Comparison of ENCODE assay signal across 8 cellular contexts in genomic region chr1:205631727-205632373, GRCh38. TPM values are rescaled to one million over a fixed set of nuclear protein-coding genes. Genes with fewer than 3 reads are reported as not detected.
A peak's percentile ranks its signal among the peaks of the same experiment; 100 is the strongest.
DNase-seq lines count a peak whose midpoint lies in the region; ATAC-seq lines count a peak whose summit lies in the region.

Gene ELK4, minus strand, starts transcription at chr1:205632011. Its CDS starts 8,129 bp downstream, at chr1:205623882.

- no peaks in the 10 kb centered on the region for H3K27me3 ChIP-seq in effector memory CD4-positive, alpha-beta T cell (replicated peaks; ENCODE audit: control insufficient read depth, insufficient read depth, low read length, poor library complexity, severe bottlenecking)

- no peaks in the 10 kb centered on the region for H3K36me3 ChIP-seq in effector memory CD4-positive, alpha-beta T cell (ENCODE audit: control insufficient read depth, insufficient read depth, low read length)

- peak; percentile 99 for DNase-seq in COLO668 (lab: John Stamatoyannopoulos, UW; ENCODE audit: unreplicated experiment)
- DNase-seq in HT-29 (ENCODE audit: low spot score): peak; percentile 98
- peak; percentile 99 for DNase-seq in NK-92 treated with Interleukin-12 subunit alpha and Interleukin-12 subunit beta, amount 100 ng/mL, for 24 hours (lab: John Stamatoyannopoulos, UW)
- DNase-seq in effector memory CD4-positive, alpha-beta T cell: peak; percentile 98 to 99 (median 99)
- DNase-seq in memory B cell (ENCODE audit: low spot score in 2 of 2): peak; percentile 99
- DNase-seq in stimulated activated CD8-positive, alpha-beta memory T cell treated with anti-CD3 and anti-CD28 coated beads, Interleukin-12 subunit alpha, Interleukin-12 subunit beta, amount 100 ng/mL, for 24 hours (ENCODE audit: extremely low read depth): peak; percentile 100

- no peaks in the 10 kb centered on the region for H3K9me3 Mint-ChIP-seq in memory B cell

- H3K27ac ChIP-seq in effector memory CD4-positive, alpha-beta T cell (ENCODE audit: insufficient read depth, low read length, poor library complexity, severe bottlenecking): peak within 1 kb of the TSS; percentile 89

- peak within 1 kb of the TSS; percentile 94 for H3K4me3 Mint-ChIP-seq in memory B cell

- peak within 1 kb of the TSS; percentile 87 for H3K4me3 ChIP-seq in effector memory CD4-positive, alpha-beta T cell (ENCODE audit: insufficient read depth, low read depth, low read length, poor library complexity, severe bottlenecking)

- peaks cover 10% of the 10 kb centered on the region for H3K4me1 Mint-ChIP-seq in memory B cell

- no peaks in the 10 kb centered on the region for H3K9me3 ChIP-seq in effector memory CD4-positive, alpha-beta T cell (ENCODE audit: control insufficient read depth, low read length)

- ATAC-seq in GM19468 (IDR thresholded peaks at IDR 0.05; ENCODE audit: extremely low read depth, unreplicated experiment) (peak; percentile 29), memory B cell (ENCODE audit: low read depth) (peak; percentile 83)

- POLR2A ChIA-PET in activated CD8-positive, alpha-beta memory T cell treated with anti-CD3 and anti-CD28 coated beads for 36 hours (lab: Charles Lee): interaction anchor here (0.6 to 3.9 kb wide), 8 partner anchors 31 to 1081 kb away, joined by 3 to 59 read pairs (median 3); partner anchors contain the start of genes NUCKS1 and SLC45A3

- peaks cover 2% of the 10 kb centered on the region for H3K36me3 Mint-ChIP-seq in memory B cell

- CTCF ChIA-PET in activated CD8-positive, alpha-beta memory T cell treated with anti-CD3 and anti-CD28 coated beads for 36 hours (lab: Charles Lee): interaction anchor here (0.6 to 5.4 kb wide), 13 partner anchors 11 to 153 kb away, joined by 3 to 91 read pairs (median 4); no protein-coding TSS in a partner anchor

- no peaks in the 10 kb centered on the region for H3K27me3 Mint-ChIP-seq in memory B cell

- H3K4me1 ChIP-seq in effector memory CD4-positive, alpha-beta T cell (ENCODE audit: control insufficient read depth, insufficient read depth, low read length, poor library complexity, severe bottlenecking): peaks cover 25% of the 10 kb centered on the region

- H3K27ac Mint-ChIP-seq in memory B cell: peak within 1 kb of the TSS; percentile 91

RNA-seq across cellular contexts. Expression of gene ELK4, which starts in this region (rescaled TPM):
- total RNA-seq in HT-29 (2014; rRNA removed; shearing (Covaris generic)): 6.5 and 7.6 TPM in 2 replicates
- 10 to 100 TPM; 70.3 to 71.0 TPM for total RNA-seq in activated CD8-positive, alpha-beta memory T cell treated with anti-CD3 and anti-CD28 coated beads for 36 hours

Comparison
In these comparisons a context has a peak if more than half of its experiments do, and no peak if none do; other contexts are left out.
1. Peak in every context shown above with its lines: DNase-seq, ATAC-seq, H3K4me3 ChIP-seq and H3K27ac ChIP-seq.